In the genomic region with DNA sequence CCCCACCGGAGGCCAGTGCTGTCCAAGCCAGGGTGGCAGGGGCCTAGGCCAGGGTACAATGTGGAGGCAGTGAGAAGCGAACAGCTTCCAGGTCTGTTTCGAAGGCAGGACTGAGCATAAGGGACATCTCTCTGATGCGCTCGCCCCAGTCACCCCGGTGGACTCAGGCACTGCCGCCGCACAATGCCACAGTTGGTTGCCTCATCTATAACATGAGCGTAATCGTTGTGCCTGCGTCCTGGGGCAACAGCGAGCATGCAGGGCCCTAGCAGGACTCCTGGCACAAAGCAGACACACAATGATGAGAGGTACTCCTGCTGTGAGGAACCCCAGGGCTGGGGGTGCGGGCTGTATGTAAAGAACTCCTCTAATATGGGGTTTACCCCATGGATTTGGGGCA, we compare ENCODE assay signal across 23 cellular contexts. TPM values are rescaled to one million over a fixed set of nuclear protein-coding genes. Genes with fewer than 3 reads are reported as not detected.
"Had no signal": no experiment of that assay in that cellular context is flagged by ENCODE, and none has a peak within 500 bp of the region (broad histone marks: within the 10 kb centered on the region; RNA-seq: fewer than 3 reads in every experiment).

No MANE protein-coding gene starts in this region.

- H3K27ac Mint-ChIP-seq: activated CD8-positive, alpha-beta T cell treated with anti-CD3 and anti-CD28 coated beads, Interleukin-2, amount 10 ng/mL, durations not matched to agents 7 days and 5 days; activated naive CD4-positive, alpha-beta T cell treated with anti-CD3 and anti-CD28 coated beads, Interleukin-2, amount 50 U/mL, for 72 hours; activated T-cell treated with anti-CD3 and anti-CD28 coated beads, Interleukin-2, amount 50 U/mL, for 72 hours; nephron; T-helper 17 cell; WTC11 had no signal

- H3K9ac ChIP-seq: parathyroid adenoma had no signal

- H3K36me3 ChIP-seq: left ventricle myocardium inferior, right atrium auricular region, upper lobe of right lung had no signal

- H3K4me1 ChIP-seq: parathyroid adenoma, psoas muscle had no signal

- H2AFZ ChIP-seq: parathyroid adenoma had no signal

- H3K27me3 ChIP-seq: right atrium auricular region, testis, upper lobe of right lung had no signal

- H3K27ac ChIP-seq: left ventricle myocardium inferior, parathyroid adenoma, psoas muscle, right atrium auricular region, testis, upper lobe of right lung had no signal

- H3K9me3 Mint-ChIP-seq: activated naive CD4-positive, alpha-beta T cell treated with anti-CD3 and anti-CD28 coated beads, Interleukin-2, amount 50 U/mL, for 72 hours; activated T-cell treated with anti-CD3 and anti-CD28 coated beads, Interleukin-2, amount 50 U/mL, for 72 hours; nephron; WTC11 had no signal

- H3K79me2 ChIP-seq: parathyroid adenoma had no signal

- H3K4me1 Mint-ChIP-seq: WTC11 had no signal

- H3K4me3 Mint-ChIP-seq: activated CD8-positive, alpha-beta T cell treated with anti-CD3 and anti-CD28 coated beads, Interleukin-2, amount 10 ng/mL, durations not matched to agents 7 days and 5 days; activated T-cell treated with anti-CD3 and anti-CD28 coated beads, Interleukin-2, amount 50 U/mL, for 72 hours; nephron; T-helper 17 cell; WTC11 had no signal

- H3K9me3 ChIP-seq: left ventricle myocardium inferior, psoas muscle, right atrium auricular region, testis, upper lobe of right lung had no signal

- ATAC-seq: activated CD8-positive, alpha-beta T cell treated with anti-CD3 and anti-CD28 coated beads, Interleukin-2, amount 10 ng/mL, durations not matched to agents 7 days and 5 days; activated naive CD4-positive, alpha-beta T cell treated with anti-CD3 and anti-CD28 coated beads, Interleukin-2, amount 50 U/mL, for 72 hours; activated T-cell treated with anti-CD3 and anti-CD28 coated beads, Interleukin-2, amount 50 U/mL, for 72 hours; psoas muscle; T-helper 17 cell; WTC11 had no signal

- H3K36me3 Mint-ChIP-seq: activated naive CD4-positive, alpha-beta T cell treated with anti-CD3 and anti-CD28 coated beads, Interleukin-2, amount 50 U/mL, for 72 hours; WTC11 had no signal

- DNase-seq: activated CD4-positive, alpha-beta T cell treated with anti-CD3 and anti-CD28 coated beads for 1 hour; activated CD4-positive, alpha-beta T cell treated with anti-CD3 and anti-CD28 coated beads, Interleukin-2, amount 50 U/mL, for 1 hour; activated CD8-positive, alpha-beta T cell treated with anti-CD3 and anti-CD28 coated beads, Interleukin-2, amount 10 ng/mL, durations not matched to agents 7 days and 5 days; activated naive CD4-positive, alpha-beta T cell; activated T-cell treated with anti-CD3 and anti-CD28 coated beads for 4 hours; activated T-cell treated with anti-CD3 and anti-CD28 coated beads, Interleukin-2, amount 50 U/mL, for 72 hours; effector memory CD4-positive, alpha-beta T cell; islet precursor cell; left ventricle myocardium inferior; psoas muscle; stimulated activated CD4-positive, alpha-beta T cell treated with anti-CD3 and anti-CD28 coated beads, Interleukin-2, amount 100 ng/mL, for 48 hours; stimulated activated naive CD8-positive, alpha-beta T cell treated with anti-CD3 and anti-CD28 coated beads, Interleukin-15, Interleukin-2, amounts not matched to agents 100 U/mL and 50 U/mL, for 24 hours; T-helper 17 cell; T1000; testis; upper lobe of right lung had no signal

- H3K4me3 ChIP-seq: dorsolateral prefrontal cortex, left ventricle myocardium inferior, lung, psoas muscle, right atrium auricular region, testis, upper lobe of right lung had no signal

RNA-seq across cellular contexts. Expression of a gene that starts 14.1 kb away (rescaled TPM):
- total RNA-seq: T-helper 17 cell, WTC11 had no signal
